ENCODE assay signal across 18 cellular contexts in the genomic region with DNA sequence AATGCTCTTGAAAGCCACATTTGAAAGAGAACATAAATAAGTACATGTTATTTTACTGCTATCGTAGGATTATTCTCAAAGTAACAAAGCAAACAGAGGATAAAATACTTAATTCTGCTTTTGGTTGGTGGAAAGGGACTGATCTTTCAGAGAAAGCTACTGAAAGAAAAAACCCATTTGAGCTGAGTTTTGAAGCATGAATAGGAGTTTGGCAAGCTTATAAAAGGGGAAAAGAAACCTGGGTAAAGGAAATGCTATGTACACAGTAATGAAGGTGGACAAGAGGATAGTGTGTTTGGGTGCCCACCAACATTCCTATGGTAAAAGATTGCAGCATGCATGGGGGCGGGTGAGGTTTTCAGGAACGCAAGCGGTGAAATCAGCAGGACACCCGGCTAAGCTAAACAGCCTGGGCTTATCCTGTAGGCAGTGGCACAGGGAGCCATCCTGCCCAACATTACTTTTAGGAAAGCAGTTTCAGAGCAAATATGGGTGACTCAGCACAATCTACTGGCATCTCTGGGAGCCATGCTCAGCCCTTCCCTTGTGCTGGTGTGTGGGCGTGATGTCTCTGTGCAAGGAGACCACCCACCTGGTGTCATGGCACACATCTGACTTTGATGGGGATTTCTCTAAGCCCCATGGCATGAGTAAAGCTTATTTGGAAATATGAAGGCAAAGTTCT.
DNase-seq lines count a peak whose midpoint lies in the region; ATAC-seq and TF ChIP-seq lines count a peak whose summit lies in the region.
"Had no signal": no experiment of that assay in that cellular context is flagged by ENCODE, and none has a peak within 500 bp of the region (broad histone marks: within the 10 kb centered on the region; RNA-seq: fewer than 3 reads in every experiment).

No MANE protein-coding gene starts in this region.

- H3K9me2 ChIP-seq in GM23338 (ENCODE audit: insufficient read depth): peaks cover 7% of the 10 kb centered on the region; the same call in 1 of the 2 replicates

- no peaks in the 10 kb centered on the region for H3F3A ChIP-seq in GM23338 (replicated peaks; ENCODE audit: low read depth)

- no peaks in the 10 kb centered on the region for H3K36me3 Mint-ChIP-seq in GM23338 (ENCODE audit: low read depth)
- H3K36me3 Mint-ChIP-seq in mesothelial cell of epicardium: no peaks in the 10 kb centered on the region
- H3K36me3 Mint-ChIP-seq in type B pancreatic cell: no peaks in the 10 kb centered on the region
- H3K36me3 Mint-ChIP-seq: natural killer cell treated with Interleukin-12 subunit alpha and Interleukin-12 subunit beta and Interleukin-15 and Interleukin-18, amount 100 ng/mL, for 72 hours had no signal

- H3K4me3 Mint-ChIP-seq in GM23338 (no peak overlapping the region), mesothelial cell of epicardium (no peak overlapping the region), type B pancreatic cell (no peak overlapping the region)
- H3K4me3 Mint-ChIP-seq: activated CD8-positive, alpha-beta T cell treated with anti-CD3 and anti-CD28 coated beads, Interleukin-2, amount 10 ng/mL, durations not matched to agents 7 days and 5 days; natural killer cell treated with Interleukin-12 subunit alpha and Interleukin-12 subunit beta and Interleukin-15 and Interleukin-18, amount 100 ng/mL, for 72 hours had no signal

- peak; percentile 55 for ATAC-seq in GM23338
- ATAC-seq: activated CD8-positive, alpha-beta T cell treated with anti-CD3 and anti-CD28 coated beads, Interleukin-2, amount 10 ng/mL, durations not matched to agents 7 days and 5 days; natural killer cell treated with Interleukin-12 subunit alpha and Interleukin-12 subunit beta and Interleukin-15 and Interleukin-18, amount 100 ng/mL, for 72 hours; upper lobe of right lung had no signal

- no peaks in the 10 kb centered on the region for H3K27me3 ChIP-seq in GM23338 (ENCODE audit: insufficient read depth)
- no peaks in the 10 kb centered on the region for H3K27me3 ChIP-seq in esophagus muscularis mucosa
- H3K27me3 ChIP-seq: sigmoid colon, upper lobe of right lung had no signal

- H3K4me3 ChIP-seq in GM23338: no peak overlapping the region
- H3K4me3 ChIP-seq in fibroblast of the aortic adventitia (ENCODE audit: low read depth, low read length): no peak overlapping the region
- no peak overlapping the region for H3K4me3 ChIP-seq in esophagus muscularis mucosa
- H3K4me3 ChIP-seq: sigmoid colon, upper lobe of right lung had no signal

- TF ChIP-seq CTCF in GM23338 (conservative IDR thresholded peaks at IDR 0.05; ENCODE audit: low read depth in 2 of 2): no peak
- no peak for TF ChIP-seq CTCF in fibroblast of the aortic adventitia (IDR thresholded peaks at IDR 0.05; ENCODE audit: insufficient read depth, low read length)
- TF ChIP-seq CTCF in mesothelial cell of epicardium (IDR thresholded peaks at IDR 0.05; ENCODE audit: unreplicated experiment): no peak
- no peak for TF ChIP-seq CTCF in esophagus muscularis mucosa (IDR thresholded peaks at IDR 0.05)
- TF ChIP-seq CTCF in type B pancreatic cell (conservative IDR thresholded peaks at IDR 0.05): no peak

- intact Hi-C loops in esophagus muscularis mucosa (cut with DNase I): no loop called here

- H3K27ac ChIP-seq in GM23338 (ENCODE audit: low read depth): no peak overlapping the region
- no peak overlapping the region for H3K27ac ChIP-seq in esophagus muscularis mucosa (replicated peaks in 1 of 4)
- H3K27ac ChIP-seq: C4-2B, sigmoid colon, upper lobe of right lung had no signal

- H3K4me1 ChIP-seq in GM23338 (ENCODE audit: insufficient read depth) (no peaks in the 10 kb centered on the region), esophagus muscularis mucosa (peaks cover 0 to 9% (median 0%) of the 10 kb centered on the region in 4 donors)
- H3K4me1 ChIP-seq: upper lobe of right lung had no signal

- TF ChIP-seq POLR2A in esophagus muscularis mucosa (IDR thresholded peaks at IDR 0.05; ENCODE audit: low read depth): no peak

- H3K27me3 Mint-ChIP-seq in GM23338 (ENCODE audit: insufficient read depth, low read depth, poor library complexity): peaks cover 4% of the 10 kb centered on the region
- H3K27me3 Mint-ChIP-seq in mesothelial cell of epicardium (ENCODE audit: low read depth): peaks cover 53% of the 10 kb centered on the region
- H3K27me3 Mint-ChIP-seq in type B pancreatic cell: peaks cover 4% of the 10 kb centered on the region
- H3K27me3 Mint-ChIP-seq: natural killer cell treated with Interleukin-12 subunit alpha and Interleukin-12 subunit beta and Interleukin-15 and Interleukin-18, amount 100 ng/mL, for 72 hours had no signal

- no peak overlapping the region for H3K4me2 ChIP-seq in GM23338

- H3K79me2 ChIP-seq in GM23338 (replicated peaks; ENCODE audit: insufficient read depth): no peaks in the 10 kb centered on the region

- peak overlapping the region; percentile 7; the same call in 1 of the 2 replicates for H2AFZ ChIP-seq in GM23338

- H3K4me1 Mint-ChIP-seq in GM23338: peaks cover 11% of the 10 kb centered on the region
- H3K4me1 Mint-ChIP-seq in mesothelial cell of epicardium: peaks cover 7% of the 10 kb centered on the region
- peaks cover 15% of the 10 kb centered on the region for H3K4me1 Mint-ChIP-seq in type B pancreatic cell (ENCODE audit: unreplicated experiment)

- 91% methylated on average over 6 of the region's 6 CpGs for WGBS in esophagus muscularis mucosa

- H3K36me3 ChIP-seq in GM23338 (ENCODE audit: insufficient read depth) (no peaks in the 10 kb centered on the region), esophagus muscularis mucosa (no peaks in the 10 kb centered on the region)
- H3K36me3 ChIP-seq: sigmoid colon, upper lobe of right lung had no signal

- H3K9me3 ChIP-seq in esophagus muscularis mucosa: no peaks in the 10 kb centered on the region
- H3K9me3 ChIP-seq: sigmoid colon, upper lobe of right lung had no signal

- no peaks in the 10 kb centered on the region for H3K9me3 Mint-ChIP-seq in GM23338
- no peaks in the 10 kb centered on the region for H3K9me3 Mint-ChIP-seq in mesothelial cell of epicardium
- H3K9me3 Mint-ChIP-seq in type B pancreatic cell: no peaks in the 10 kb centered on the region
- H3K9me3 Mint-ChIP-seq: activated T-helper 2 cell treated with anti-CD3 and anti-CD28 coated beads, Interferon-gamma antibody, Interleukin-2, Interleukin-4, amounts not matched to agents 10 μg/mL and 5 μg/mL and 100 μg/mL, durations not matched to agents 14 hours and 24 hours and 36 hours had no signal

- DNase-seq in GM23338 (ENCODE audit: low spot score) (peak; percentile 2), SW480 (ENCODE audit: low spot score) (peak; percentile 54), fibroblast of the aortic adventitia (ENCODE audit: low read depth) (peak; percentile 52), putamen (ENCODE audit: low spot score) (peak; percentile 71), NCI-H774 (lab: John Stamatoyannopoulos, UW) (no peak), mesothelial cell of epicardium (ENCODE audit: low spot score in 2 of 2, unreplicated experiment in 2 of 2) (no peak), esophagus muscularis mucosa (ENCODE audit: extremely low spot score) (no peak), type B pancreatic cell (ENCODE audit: extremely low spot score, unreplicated experiment) (no peak)
- DNase-seq: activated CD8-positive, alpha-beta T cell treated with anti-CD3 and anti-CD28 coated beads, Interleukin-2, amount 10 ng/mL, durations not matched to agents 7 days and 5 days; Kasumi-1; NCI-H1694 treated with DMSO at 0.1 percent for 48 hours; NCI-H510A treated with DMSO at 0.1 percent for 48 hours; sigmoid colon; stimulated activated CD4-positive, alpha-beta T cell treated with anti-CD3 and anti-CD28 coated beads, Interleukin-4, amount 100 ng/mL, for 4 hours; upper lobe of right lung had no signal

- H3K27ac Mint-ChIP-seq in GM23338 (no peak overlapping the region; the same call in 1 of the 2 replicates), mesothelial cell of epicardium (no peak overlapping the region), type B pancreatic cell (no peak overlapping the region)
- H3K27ac Mint-ChIP-seq: activated CD8-positive, alpha-beta T cell treated with anti-CD3 and anti-CD28 coated beads, Interleukin-2, amount 10 ng/mL, durations not matched to agents 7 days and 5 days; activated T-helper 2 cell treated with anti-CD3 and anti-CD28 coated beads, Interferon-gamma antibody, Interleukin-2, Interleukin-4, amounts not matched to agents 10 μg/mL and 5 μg/mL and 100 μg/mL, durations not matched to agents 14 hours and 24 hours and 36 hours; natural killer cell treated with Interleukin-12 subunit alpha and Interleukin-12 subunit beta and Interleukin-15 and Interleukin-18, amount 100 ng/mL, for 72 hours had no signal

- no peak for TF ChIP-seq EP300 in esophagus muscularis mucosa (IDR thresholded peaks at IDR 0.05)

- no peaks in the 10 kb centered on the region for H4K20me1 ChIP-seq in GM23338 (replicated peaks; ENCODE audit: insufficient read depth)

TF ChIP-seq in GM23338, 12 proteins besides CTCF, POLR2A, EP300 and RAD21 (continues in another document):
- TF ChIP-seq CREB1 (CRISPR knock-in tag; IDR thresholded peaks at IDR 0.05; ENCODE audit: low read depth) (no peak), JUNB (IDR thresholded peaks at IDR 0.05; ENCODE audit: unreplicated experiment) (no peak), POLR2AphosphoS5 (IDR thresholded peaks at IDR 0.05; ENCODE audit: low read depth) (no peak), STAT1 (IDR thresholded peaks at IDR 0.05; ENCODE audit: unreplicated experiment) (no peak), ETS1 (IDR thresholded peaks at IDR 0.05) (no peak), ZNF331 (CRISPR knock-in tag; IDR thresholded peaks at IDR 0.05; ENCODE audit: low read depth) (no peak)

Comparison
In these comparisons a context has a peak if more than half of its experiments do, and no peak if none do; other contexts are left out.
1. DNase-seq: peak in GM23338 (single experiment), SW480 (single experiment), fibroblast of the aortic adventitia (single experiment) and putamen (single experiment); none in NCI-H774 (single experiment), mesothelial cell of epicardium (0 of 2), esophagus muscularis mucosa (single experiment) and type B pancreatic cell (single experiment).